In the genomic region with DNA sequence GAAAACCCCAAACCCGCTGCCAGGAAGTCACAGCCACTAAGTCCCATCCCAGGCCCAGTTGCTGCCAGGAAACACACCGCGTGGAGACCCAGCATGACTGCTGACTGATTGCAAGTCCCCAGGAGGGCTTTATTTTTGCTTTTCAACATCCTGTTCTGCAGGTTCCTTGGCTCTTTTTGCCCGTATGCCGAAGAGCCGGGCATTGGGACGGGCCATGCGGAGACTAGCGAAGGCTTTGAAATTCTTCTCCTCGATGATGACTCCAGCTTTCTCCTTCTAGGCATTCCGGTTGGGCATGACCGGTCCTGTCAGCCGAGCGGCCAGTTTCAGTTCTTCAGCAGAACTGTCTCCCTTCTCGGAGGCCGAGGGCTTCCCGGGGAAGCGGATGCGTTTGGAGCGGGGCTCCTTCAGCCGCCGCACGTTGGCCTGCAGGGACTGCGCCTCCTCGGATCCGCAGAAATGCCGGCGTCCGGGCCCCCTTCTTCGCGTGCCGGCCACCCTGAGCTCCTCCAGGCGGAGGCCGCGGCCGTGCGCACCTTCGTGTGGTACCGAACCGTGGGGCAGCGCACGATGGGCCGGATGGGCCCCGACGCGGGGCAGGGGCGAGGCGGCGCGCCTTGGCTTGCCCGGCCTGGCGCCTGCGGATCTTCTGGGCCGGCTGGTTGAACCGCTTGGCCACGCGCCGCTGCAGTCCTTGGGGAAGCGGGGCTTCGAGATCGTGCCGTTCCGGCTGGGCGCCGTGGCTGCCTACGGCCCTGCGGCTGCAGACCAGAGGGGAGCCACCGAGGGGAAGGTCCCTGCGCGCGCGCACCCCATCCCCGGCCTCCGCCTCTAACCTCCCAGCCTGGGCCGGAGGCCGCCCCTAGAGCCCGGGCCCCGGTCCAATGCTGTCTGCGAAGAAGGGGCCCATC, we compare ENCODE assay signal across 10 cellular contexts. TPM values are rescaled to one million over a fixed set of nuclear protein-coding genes. Genes with fewer than 3 reads are reported as not detected.
DNase-seq lines count a peak whose midpoint lies in the region; ATAC-seq, FAIRE-seq and TF ChIP-seq lines count a peak whose summit lies in the region.
"Had no signal": no experiment of that assay in that cellular context is flagged by ENCODE, and none has a peak within 500 bp of the region (broad histone marks: within the 10 kb centered on the region; RNA-seq: fewer than 3 reads in every experiment).

No MANE protein-coding gene starts in this region.

- H3K9me3 Mint-ChIP-seq in activated CD4-positive, alpha-beta T cell treated with anti-CD3 and anti-CD28 coated beads, Interleukin-2, amount 10 ng/mL, durations not matched to agents 7 days and 5 days: no peaks in the 10 kb centered on the region

- peak overlapping the region; percentile 43 for H3K4me3 Mint-ChIP-seq in activated CD4-positive, alpha-beta T cell treated with anti-CD3 and anti-CD28 coated beads, Interleukin-2, amount 10 ng/mL, durations not matched to agents 7 days and 5 days

- H3K27ac ChIP-seq in body of pancreas: no peak overlapping the region
- no peak overlapping the region for H3K27ac ChIP-seq in kidney (ENCODE audit: low read depth in 2 of 2, low read length in 2 of 2)
- no peak overlapping the region for H3K27ac ChIP-seq in testis
- H3K27ac ChIP-seq: C4-2B had no signal

- ATAC-seq in body of pancreas (peak; percentile 27), HG03457 (IDR thresholded peaks at IDR 0.05; ENCODE audit: unreplicated experiment) (no peak)

- peaks cover 8% of the 10 kb centered on the region for H3K4me1 Mint-ChIP-seq in activated CD4-positive, alpha-beta T cell treated with anti-CD3 and anti-CD28 coated beads, Interleukin-2, amount 10 ng/mL, durations not matched to agents 7 days and 5 days

- POLR2A ChIA-PET in activated CD4-positive, alpha-beta T cell treated with anti-CD3 and anti-CD28 coated beads, Interleukin-2, amount 10 ng/mL, durations not matched to agents 7 days and 5 days (lab: Charles Lee): no interaction called here

- H3K4me3 ChIP-seq in body of pancreas (peak overlapping the region in 1 of 2 donors; percentile 27), kidney (ENCODE audit: low read length in 2 of 2) (peak overlapping the region; percentile 29 to 37), testis (peak overlapping the region; percentile 32 to 40)

- peaks cover 18% of the 10 kb centered on the region for H3K27me3 Mint-ChIP-seq in activated CD4-positive, alpha-beta T cell treated with anti-CD3 and anti-CD28 coated beads, Interleukin-2, amount 10 ng/mL, durations not matched to agents 7 days and 5 days

- no peak overlapping the region for H3K27ac Mint-ChIP-seq in activated CD4-positive, alpha-beta T cell treated with anti-CD3 and anti-CD28 coated beads, Interleukin-2, amount 10 ng/mL, durations not matched to agents 7 days and 5 days

- intact Hi-C loops in body of pancreas (cut with DNase I): no loop called here
- intact Hi-C loops in kidney (cut with DNase I): no loop called here
- intact Hi-C loops in testis (cut with DNase I; ENCODE audit: low total_unique reads): no loop called here

- no peak overlapping the region for H3K9ac ChIP-seq in kidney (ENCODE audit: low read length in 2 of 2)

- peaks cover 11% of the 10 kb centered on the region for H3K4me1 ChIP-seq in body of pancreas
- no peaks in the 10 kb centered on the region for H3K4me1 ChIP-seq in kidney (ENCODE audit: control insufficient read depth in 1 of 2, insufficient read depth in 1 of 2, low read depth in 1 of 2, low read length in 2 of 2)
- H3K4me1 ChIP-seq in testis: no peaks in the 10 kb centered on the region

- H3K36me3 ChIP-seq in body of pancreas (replicated peaks in 1 of 2; ENCODE audit: insufficient read depth in 1 of 2, low read depth in 2 of 2): peaks cover 0 to 4% of the 10 kb centered on the region in 2 donors
- H3K36me3 ChIP-seq in kidney (ENCODE audit: control insufficient read depth in 1 of 2, insufficient read depth in 2 of 2, low read length in 2 of 2): peaks cover 0 to 2% of the 10 kb centered on the region in 2 donors
- H3K36me3 ChIP-seq in testis (ENCODE audit: low read depth, missing control alignments): no peaks in the 10 kb centered on the region

- no peak for TF ChIP-seq POLR2A in body of pancreas (IDR thresholded peaks at IDR 0.05)
- no peak for TF ChIP-seq POLR2A in testis (IDR thresholded peaks at IDR 0.05)

- H3K27me3 ChIP-seq in body of pancreas (no peaks in the 10 kb centered on the region), testis (no peaks in the 10 kb centered on the region)

- no peak for FAIRE-seq in kidney (lab: Jason Lieb, UNC)

- H3K9me3 ChIP-seq in body of pancreas (no peaks in the 10 kb centered on the region), kidney (ENCODE audit: control insufficient read depth in 1 of 2, low read length in 2 of 2) (no peaks in the 10 kb centered on the region), testis (no peaks in the 10 kb centered on the region)

- WGBS in body of pancreas, 2 donors: 4 to 13% methylated on average over 17 to 77 of the region's 79 CpGs
- WGBS in testis, 2 donors: 9 to 15% methylated on average over 24 to 55 of the region's 79 CpGs

- H3K36me3 Mint-ChIP-seq in activated CD4-positive, alpha-beta T cell treated with anti-CD3 and anti-CD28 coated beads, Interleukin-2, amount 10 ng/mL, durations not matched to agents 7 days and 5 days (ENCODE audit: low read depth): no peaks in the 10 kb centered on the region

- peak; percentile 7 for DNase-seq in activated CD4-positive, alpha-beta T cell treated with anti-CD3 and anti-CD28 coated beads, Interleukin-2, amount 10 ng/mL, durations not matched to agents 7 days and 5 days
- no peak for DNase-seq in activated CD4-positive, alpha-beta T cell treated with anti-CD3 and anti-CD28 coated beads for 48 hours
- DNase-seq in body of pancreas: peak in 2 of 4 donors; percentile 12 to 13
- DNase-seq in kidney: no peak
- DNase-seq in testis: peak; percentile 22
- no peak for DNase-seq in GOT3 (lab: John Stamatoyannopoulos, UW)
- no peak for DNase-seq in NCI-H1417 (lab: John Stamatoyannopoulos, UW)

- CTCF ChIA-PET in activated CD4-positive, alpha-beta T cell treated with anti-CD3 and anti-CD28 coated beads, Interleukin-2, amount 10 ng/mL, durations not matched to agents 7 days and 5 days (lab: Charles Lee): no interaction called here

- TF ChIP-seq CTCF in body of pancreas (IDR thresholded peaks at IDR 0.05) (no peak), kidney (IDR thresholded peaks at IDR 0.05; ENCODE audit: borderline replicate concordance, extremely low read depth, insufficient read depth) (no peak), testis (IDR thresholded peaks at IDR 0.05) (no peak)

RNA-seq across cellular contexts. Expression of a gene that starts 15.2 kb away (rescaled TPM):
- not detected for total RNA-seq in activated CD4-positive, alpha-beta T cell treated with anti-CD3 and anti-CD28 coated beads, Interleukin-2, amount 10 ng/mL, durations not matched to agents 7 days and 5 days
- total RNA-seq in body of pancreas: not detected
- not detected for total RNA-seq in kidney
- polyA plus RNA-seq in kidney (ENCODE audit: insufficient read depth, low read depth, low replicate concordance): not detected
- under 1 TPM; 0.19 to 0.31 TPM for total RNA-seq in testis
- polyA plus RNA-seq in testis (ENCODE audit: insufficient read depth, low read depth, low replicate concordance): not detected
- total RNA-seq: myocyte had no signal

RNA-seq across cellular contexts. Expression of a gene that starts 19.7 kb away (rescaled TPM):
- not detected for total RNA-seq in activated CD4-positive, alpha-beta T cell treated with anti-CD3 and anti-CD28 coated beads, Interleukin-2, amount 10 ng/mL, durations not matched to agents 7 days and 5 days
- total RNA-seq in body of pancreas (not detected), kidney (not detected), testis (1 to 10 TPM; 4.0 to 5.8 TPM)
- polyA plus RNA-seq in kidney (ENCODE audit: insufficient read depth, low read depth, low replicate concordance) (not detected), testis (ENCODE audit: insufficient read depth, low read depth, low replicate concordance) (3.0 TPM)
- total RNA-seq: myocyte had no signal

RNA-seq across cellular contexts. Expression of a gene that starts 41.5 kb away (rescaled TPM):
- not detected for total RNA-seq in activated CD4-positive, alpha-beta T cell treated with anti-CD3 and anti-CD28 coated beads, Interleukin-2, amount 10 ng/mL, durations not matched to agents 7 days and 5 days
- total RNA-seq in body of pancreas (not detected), kidney (not detected), testis (not detected)
- polyA plus RNA-seq in kidney (ENCODE audit: insufficient read depth, low read depth, low replicate concordance) (not detected), testis (ENCODE audit: insufficient read depth, low read depth, low replicate concordance) (not detected)
- total RNA-seq: myocyte had no signal

RNA-seq across cellular contexts. Expression of a gene that starts 55.3 kb away (rescaled TPM):
- total RNA-seq in activated CD4-positive, alpha-beta T cell treated with anti-CD3 and anti-CD28 coated beads, Interleukin-2, amount 10 ng/mL, durations not matched to agents 7 days and 5 days: 1 to 10 TPM; 1.1 to 2.2 TPM
- not detected for total RNA-seq in body of pancreas
- 0.54 TPM for total RNA-seq in kidney
- polyA plus RNA-seq in kidney (ENCODE audit: insufficient read depth, low read depth, low replicate concordance): 1.6 TPM
- under 1 TPM in 1 of 2 donors, not detected in 1; 0.79 TPM for total RNA-seq in testis
- polyA plus RNA-seq in testis (ENCODE audit: insufficient read depth, low read depth, low replicate concordance): 1.8 TPM
- total RNA-seq: myocyte had no signal

Comparison
In these comparisons a context has a peak if more than half of its experiments do, and no peak if none do; other contexts are left out.
1. DNase-seq: peak in activated CD4-positive, alpha-beta T cell treated with anti-CD3 and anti-CD28 coated beads, Interleukin-2, amount 10 ng/mL, durations not matched to agents 7 days and 5 days (single experiment) and testis (single experiment); none in activated CD4-positive, alpha-beta T cell treated with anti-CD3 and anti-CD28 coated beads for 48 hours (single experiment), kidney (single experiment), GOT3 (single experiment) and NCI-H1417 (0 of 3).